ENCODE assay signal across 8 cellular contexts in genomic region chr11:107564877-107565218, GRCh38. TPM values are rescaled to one million over a fixed set of nuclear protein-coding genes. Genes with fewer than 3 reads are reported as not detected.
DNase-seq lines count a peak whose midpoint lies in the region; ATAC-seq and TF ChIP-seq lines count a peak whose summit lies in the region.

No MANE protein-coding gene starts in this region.

- peaks cover 2% of the 10 kb centered on the region for H3K36me3 Mint-ChIP-seq in effector memory CD8-positive, alpha-beta T cell (ENCODE audit: insufficient read depth)

- H3K36me3 ChIP-seq in BLaER1 (peaks cover 2% of the 10 kb centered on the region; the same call in 1 of the 2 replicates), MM.1S (replicated peaks; ENCODE audit: insufficient read depth, low read length) (no peaks in the 10 kb centered on the region; the same call in 1 of the 2 replicates), neural cell (ENCODE audit: insufficient read depth, low read length) (no peaks in the 10 kb centered on the region)

- H3F3A ChIP-seq in MM.1S (ENCODE audit: insufficient read depth, low read length), result peaks cover 28% of the 10 kb centered on the region
- no peaks in the 10 kb centered on the region for H3F3A ChIP-seq in neural cell (ENCODE audit: insufficient read depth, low read length, poor library complexity, severe bottlenecking)

- peak overlapping the region; percentile 95 for H3K27ac Mint-ChIP-seq in effector memory CD8-positive, alpha-beta T cell

- peak overlapping the region; percentile 94 to 98 for H3K4me3 Mint-ChIP-seq in effector memory CD8-positive, alpha-beta T cell

- no peaks in the 10 kb centered on the region for H3K9me2 ChIP-seq in MM.1S (replicated peaks; ENCODE audit: insufficient read depth, low read length)
- no peaks in the 10 kb centered on the region for H3K9me2 ChIP-seq in neural cell (ENCODE audit: insufficient read depth, low read length)

- H4K20me1 ChIP-seq in BLaER1, result no peaks in the 10 kb centered on the region
- H4K20me1 ChIP-seq in MM.1S (ENCODE audit: insufficient read depth, low read length), result no peaks in the 10 kb centered on the region
- H4K20me1 ChIP-seq in neural cell (ENCODE audit: insufficient read depth), result no peaks in the 10 kb centered on the region

- H2AFZ ChIP-seq in MM.1S (ENCODE audit: low read length) (peak overlapping the region; percentile 84), neural cell (ENCODE audit: low read depth, low read length) (peak overlapping the region; percentile 90)

- peaks cover 43% of the 10 kb centered on the region for H3K79me2 ChIP-seq in MM.1S (ENCODE audit: low read length)
- H3K79me2 ChIP-seq in neural cell (replicated peaks; ENCODE audit: insufficient read depth, low read length), result no peaks in the 10 kb centered on the region

- H3K4me3 ChIP-seq in BLaER1 (peak overlapping the region; percentile 88), MM.1S (ENCODE audit: low read length) (peak overlapping the region; percentile 91), neural cell (ENCODE audit: low read length) (peak overlapping the region; percentile 87)

- H3K27me3 ChIP-seq in BLaER1 (no peaks in the 10 kb centered on the region), MM.1S (replicated peaks; ENCODE audit: insufficient read depth, low read length) (no peaks in the 10 kb centered on the region), neural cell (ENCODE audit: insufficient read depth, low read depth, low read length) (no peaks in the 10 kb centered on the region)

- no peak for TF ChIP-seq EP300 in neural cell (conservative IDR thresholded peaks at IDR 0.05; ENCODE audit: poor library complexity, severe bottlenecking)

- H3K9me3 ChIP-seq in BLaER1, result no peaks in the 10 kb centered on the region
- no peaks in the 10 kb centered on the region for H3K9me3 ChIP-seq in MM.1S (replicated peaks; ENCODE audit: insufficient read depth, low read length)
- no peaks in the 10 kb centered on the region for H3K9me3 ChIP-seq in neural cell (ENCODE audit: low read length)

- peaks cover 26 to 45% of the 10 kb centered on the region in 2 donors for H3K4me1 Mint-ChIP-seq in effector memory CD8-positive, alpha-beta T cell (ENCODE audit: low read depth in 2 of 2)

- H3K9me3 Mint-ChIP-seq in effector memory CD8-positive, alpha-beta T cell, result no peaks in the 10 kb centered on the region

- DNase-seq in MM.1S (no peak), GOT3 (lab: John Stamatoyannopoulos, UW) (no peak), iPS-NIHi7 (ENCODE audit: extremely low spot score) (no peak), omental fat pad (ENCODE audit: low spot score) (no peak)
- DNase-seq in effector memory CD8-positive, alpha-beta T cell, result peak in 1 of 3 experiments; percentile 8

- H3K27ac ChIP-seq in BLaER1, result peak overlapping the region; percentile 89
- H3K27ac ChIP-seq in MM.1S (ENCODE audit: low read length), result peak overlapping the region; percentile 72; the same call in 1 of the 2 replicates
- H3K27ac ChIP-seq in neural cell (ENCODE audit: low read length), result peak overlapping the region; percentile 68

- peaks cover 48% of the 10 kb centered on the region for H3K4me1 ChIP-seq in BLaER1
- peaks cover 38% of the 10 kb centered on the region for H3K4me1 ChIP-seq in MM.1S (ENCODE audit: low read length)

- no peak for TF ChIP-seq RAD21 in neural cell (conservative IDR thresholded peaks at IDR 0.05)

- peak overlapping the region; percentile 82 for H3K4me2 ChIP-seq in BLaER1
- H3K4me2 ChIP-seq in MM.1S (ENCODE audit: low read depth, low read length), result peak overlapping the region; percentile 74
- H3K4me2 ChIP-seq in neural cell (ENCODE audit: low read length), result peak overlapping the region; percentile 21

- no peak for TF ChIP-seq CTCF in MM.1S (IDR thresholded peaks at IDR 0.05; ENCODE audit: low read length)
- TF ChIP-seq CTCF in neural cell (IDR thresholded peaks at IDR 0.05; ENCODE audit: poor library complexity, severe bottlenecking), result no peak
- TF ChIP-seq CTCF in omental fat pad (IDR thresholded peaks at IDR 0.05), result no peak

- peak; percentile 4 for ATAC-seq in GM21381 (IDR thresholded peaks at IDR 0.05; ENCODE audit: unreplicated experiment)
- no peak for ATAC-seq in effector memory CD8-positive, alpha-beta T cell (replicated peaks)
- no peak for ATAC-seq in omental fat pad (ENCODE audit: low FRiP score)

- H3K9ac ChIP-seq in BLaER1 (peak overlapping the region; percentile 86), MM.1S (ENCODE audit: low read length) (peak overlapping the region; percentile 76), neural cell (ENCODE audit: low read length) (peak overlapping the region; percentile 67)

- H3K27me3 Mint-ChIP-seq in effector memory CD8-positive, alpha-beta T cell, result no peaks in the 10 kb centered on the region

TF ChIP-seq in neural cell, 6 proteins besides CTCF, POLR2A, EP300 and RAD21:
- no peak for TF ChIP-seq TAF1 (IDR thresholded peaks at IDR 0.05; ENCODE audit: low read depth)
- no peak for TF ChIP-seq EZH2 (IDR thresholded peaks at IDR 0.05; ENCODE audit: borderline replicate concordance, insufficient read depth, low read length, poor library complexity, severe bottlenecking)

RNA-seq across cellular contexts. Expression of gene ALKBH8, which starts 0.7 kb away (rescaled TPM):
- polyA plus RNA-seq in neural cell, result 7.6 and 10.0 TPM in 2 replicates
- polyA minus RNA-seq in neural cell, result 11.9 and 15.0 TPM in 2 replicates
- 10 to 100 TPM in 1 of 4 donors, 1 to 10 TPM in 3; 4.4 to 11.8 (median 7.1) TPM for total RNA-seq in omental fat pad

RNA-seq across cellular contexts. Expression of gene ELMOD1, which starts 26.1 kb away (rescaled TPM):
- 11.9 and 12.5 TPM in 2 replicates for polyA plus RNA-seq in neural cell
- 13.3 and 13.4 TPM in 2 replicates for polyA minus RNA-seq in neural cell
- total RNA-seq in omental fat pad, result not detected

Comparison
In these comparisons a context has a peak if more than half of its experiments do, and no peak if none do; other contexts are left out.
1. H3K4me2 ChIP-seq: peak in every context shown above with its lines; median percentile 82 in BLaER1; 74 in MM.1S; 21 in neural cell.